In genomic region chr11:113906038-113906437, GRCh38 we compare ENCODE assay signal across 9 cellular contexts. TPM values are rescaled to one million over a fixed set of nuclear protein-coding genes. Genes with fewer than 3 reads are reported as not detected.
DNase-seq lines count a peak whose midpoint lies in the region; ATAC-seq and TF ChIP-seq lines count a peak whose summit lies in the region.
"Had no signal": no experiment of that assay in that cellular context is flagged by ENCODE, and none has a peak within 500 bp of the region (broad histone marks: within the 10 kb centered on the region; RNA-seq: fewer than 3 reads in every experiment).

No MANE protein-coding gene starts in this region.

- H3K27me3 ChIP-seq in hepatocyte = no peaks in the 10 kb centered on the region

- no peaks in the 10 kb centered on the region for H3K9me2 ChIP-seq in hepatocyte (replicated peaks; ENCODE audit: insufficient read depth)

- CTCF ChIA-PET in RWPE1 (lab: Yijun Ruan, JAX) = interaction anchor here (0.7 to 1.8 kb wide), 3 partner anchors 10 to 540 kb away, joined by 3 to 10 read pairs (median 4); no protein-coding TSS in a partner anchor

- no peaks in the 10 kb centered on the region for H3K36me3 ChIP-seq in hepatocyte (replicated peaks; ENCODE audit: insufficient read depth, low read depth)

- H3K27ac ChIP-seq in RWPE1 (no peak overlapping the region), hepatocyte (peak overlapping the region; percentile 91)

- H3K4me3 Mint-ChIP-seq in HFFc6 (no peak overlapping the region), CD14-positive monocyte (no peak overlapping the region)
- H3K4me3 Mint-ChIP-seq in natural killer cell treated with Interleukin-12 subunit alpha and Interleukin-12 subunit beta and Interleukin-15 and Interleukin-18, amount 100 ng/mL, for 72 hours = no peak overlapping the region

- WGBS in hepatocyte (ENCODE audit: low lambda C conversion rate, missing lambda C conversion rate) = 22% methylated on average over 4 of the region's 4 CpGs

- H3K9me3 Mint-ChIP-seq in HFFc6 (no peaks in the 10 kb centered on the region), CD14-positive monocyte (peaks cover 0 to under 1% (median 0%) of the 10 kb centered on the region in 7 donors)
- no peaks in the 10 kb centered on the region for H3K9me3 Mint-ChIP-seq in natural killer cell treated with Interleukin-12 subunit alpha and Interleukin-12 subunit beta and Interleukin-15 and Interleukin-18, amount 100 ng/mL, for 72 hours

- H3K9me3 ChIP-seq in hepatocyte (ENCODE audit: low read depth) = no peaks in the 10 kb centered on the region

- no peak overlapping the region for H2AFZ ChIP-seq in hepatocyte

- DNase-seq in AG08396 (ENCODE audit: low spot score) = peak; percentile 13
- DNase-seq in HFFc6 = peak; percentile 50
- no peak for DNase-seq in RWPE1 (ENCODE audit: low spot score)
- peak; percentile 85 for DNase-seq in hepatocyte (ENCODE audit: low spot score)
- no peak for DNase-seq in natural killer cell treated with Interleukin-12 subunit alpha and Interleukin-12 subunit beta and Interleukin-15 and Interleukin-18, amount 100 ng/mL, for 72 hours (ENCODE audit: low spot score)
- no peak for DNase-seq in CD14-positive monocyte (ENCODE audit: low spot score)
- no peak for DNase-seq in stimulated activated CD8-positive, alpha-beta memory T cell treated with anti-CD3 and anti-CD28 coated beads, Interleukin-4, amount 100 ng/mL, for 48 hours
- DNase-seq in stimulated activated naive CD4-positive, alpha-beta T cell treated with Interleukin-2 at 50 U/mL for 16 hours (lab: John Stamatoyannopoulos, UW) = no peak

- H3K4me1 Mint-ChIP-seq in HFFc6 (ENCODE audit: low read depth) (no peaks in the 10 kb centered on the region), CD14-positive monocyte (no peaks in the 10 kb centered on the region)
- peaks cover 0 to 10% of the 10 kb centered on the region in 2 donors for H3K4me1 Mint-ChIP-seq in natural killer cell treated with Interleukin-12 subunit alpha and Interleukin-12 subunit beta and Interleukin-15 and Interleukin-18, amount 100 ng/mL, for 72 hours (ENCODE audit: low read depth in 2 of 2)

- POLR2A ChIA-PET in RWPE1 (lab: Yijun Ruan, JAX; ENCODE audit: low non-redundant PET) = no interaction called here

- H3K36me3 Mint-ChIP-seq in HFFc6 (ENCODE audit: low read depth) (no peaks in the 10 kb centered on the region), CD14-positive monocyte (no peaks in the 10 kb centered on the region)
- no peaks in the 10 kb centered on the region for H3K36me3 Mint-ChIP-seq in natural killer cell treated with Interleukin-12 subunit alpha and Interleukin-12 subunit beta and Interleukin-15 and Interleukin-18, amount 100 ng/mL, for 72 hours

- TF ChIP-seq CTCF in HFFc6 (IDR thresholded peaks at IDR 0.05) = peak; percentile 61
- TF ChIP-seq CTCF in RWPE1 (conservative IDR thresholded peaks at IDR 0.05; ENCODE audit: low read depth) = 0 out of 2 replicates have a peak, but pooled peaks have one; percentile 5
- peak; percentile 46 for TF ChIP-seq CTCF in hepatocyte (IDR thresholded peaks at IDR 0.05; ENCODE audit: poor library complexity)
- TF ChIP-seq CTCF in CD14-positive monocyte (IDR thresholded peaks at IDR 0.05) = no peak

- H3K4me3 ChIP-seq in hepatocyte = no peak overlapping the region

- H3K27me3 Mint-ChIP-seq in HFFc6 (ENCODE audit: insufficient read depth) = peaks cover 25% of the 10 kb centered on the region
- H3K27me3 Mint-ChIP-seq in natural killer cell treated with Interleukin-12 subunit alpha and Interleukin-12 subunit beta and Interleukin-15 and Interleukin-18, amount 100 ng/mL, for 72 hours = peaks cover 11 to 19% of the 10 kb centered on the region in 2 donors
- peaks cover 5 to 11% (median 10%) of the 10 kb centered on the region in 3 donors for H3K27me3 Mint-ChIP-seq in CD14-positive monocyte (ENCODE audit: low read depth in 3 of 3)

- peaks cover 20% of the 10 kb centered on the region for H3K4me1 ChIP-seq in hepatocyte (ENCODE audit: insufficient read depth)

- H3K79me2 ChIP-seq in hepatocyte = no peaks in the 10 kb centered on the region

- H3K4me2 ChIP-seq in hepatocyte = peak overlapping the region; percentile 55

- H3K27ac Mint-ChIP-seq in HFFc6 (no peak overlapping the region), CD14-positive monocyte (no peak overlapping the region)
- no peak overlapping the region for H3K27ac Mint-ChIP-seq in natural killer cell treated with Interleukin-12 subunit alpha and Interleukin-12 subunit beta and Interleukin-15 and Interleukin-18, amount 100 ng/mL, for 72 hours

- intact Hi-C loops in CD14-positive monocyte (cut with micrococcal nuclease) = no loop called here

- H4K20me1 ChIP-seq in hepatocyte (ENCODE audit: insufficient read depth, poor library complexity, severe bottlenecking) = no peaks in the 10 kb centered on the region

- ATAC-seq in natural killer cell treated with Interleukin-12 subunit alpha and Interleukin-12 subunit beta and Interleukin-15 and Interleukin-18, amount 100 ng/mL, for 72 hours = no peak

RNA-seq across cellular contexts. Expression of gene HTR3B, which starts 1.4 kb away (rescaled TPM):
- total RNA-seq in HFFc6 (2021; fragmentation: NEBNext Ultra II Directional; extraction: Animal tissue kit (Norgen Biotek cat#: 25700)) = not detected
- total RNA-seq in hepatocyte = 0.16 and 0.77 TPM in 2 replicates
- 0.42 TPM in 1 of 2 replicates, not detected in the other for polyA plus RNA-seq in hepatocyte
- total RNA-seq in natural killer cell treated with Interleukin-12 subunit alpha and Interleukin-12 subunit beta and Interleukin-15 and Interleukin-18, amount 100 ng/mL, for 72 hours = not detected
- polyA plus RNA-seq in CD14-positive monocyte = under 1 TPM in 1 of 2 donors, not detected in 1; 0.14 TPM
- total RNA-seq: HT1080 had no signal

RNA-seq across cellular contexts. Expression of gene USP28, which starts 30.7 kb away (rescaled TPM):
- 10 to 100 TPM; 15.4 to 21.5 (median 17.8) TPM for total RNA-seq in HFFc6 (2021; fragmentation: NEBNext Ultra II Directional; extraction: Animal tissue kit (Norgen Biotek cat#: 25700))
- total RNA-seq in hepatocyte = 32.1 and 39.5 TPM in 2 replicates
- polyA plus RNA-seq in hepatocyte (12.5 and 16.1 TPM in 2 replicates), CD14-positive monocyte (10 to 100 TPM; 17.7 to 21.9 TPM)
- total RNA-seq in natural killer cell treated with Interleukin-12 subunit alpha and Interleukin-12 subunit beta and Interleukin-15 and Interleukin-18, amount 100 ng/mL, for 72 hours = 10 to 100 TPM; 63.7 to 67.3 TPM

Comparison
In these comparisons a context has a peak if more than half of its experiments do, and no peak if none do; other contexts are left out.
1. DNase-seq: peak in AG08396 (single experiment), HFFc6 (single experiment) and hepatocyte (single experiment); none in RWPE1 (single experiment), natural killer cell treated with Interleukin-12 subunit alpha and Interleukin-12 subunit beta and Interleukin-15 and Interleukin-18, amount 100 ng/mL, for 72 hours (single experiment), CD14-positive monocyte (single experiment), stimulated activated CD8-positive, alpha-beta memory T cell treated with anti-CD3 and anti-CD28 coated beads, Interleukin-4, amount 100 ng/mL, for 48 hours (single experiment) and stimulated activated naive CD4-positive, alpha-beta T cell treated with Interleukin-2 at 50 U/mL for 16 hours (single experiment).